8 cellular contexts compared by ENCODE assay signal in the genomic region with DNA sequence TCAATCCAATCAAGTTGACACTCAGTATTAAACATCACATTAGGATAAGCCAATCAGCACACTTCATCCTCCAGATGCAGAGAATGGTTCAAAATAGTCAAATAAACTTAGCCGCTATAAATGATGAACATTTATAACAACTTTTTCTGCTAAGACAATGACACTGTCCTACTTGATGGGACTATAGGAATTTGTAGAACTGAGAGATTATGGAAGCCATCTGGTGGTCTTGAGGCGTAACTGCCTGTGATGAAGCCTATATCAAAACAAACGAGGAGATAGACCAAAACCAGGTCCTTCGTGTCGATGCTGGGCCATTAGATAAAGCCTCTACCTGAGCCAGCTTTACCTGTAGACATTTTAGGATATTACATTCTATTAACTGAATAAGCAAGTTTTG.
DNase-seq lines count a peak whose midpoint lies in the region; ATAC-seq, FAIRE-seq and TF ChIP-seq lines count a peak whose summit lies in the region.

No MANE protein-coding gene starts in this region.

- no peak overlapping the region for H3K4me3 ChIP-seq in Loucy (ENCODE audit: low read length, poor library complexity, severe bottlenecking)
- H3K4me3 ChIP-seq in bronchial epithelial cell (ENCODE audit: low read depth, low read length): no peak overlapping the region

- H3K9me3 ChIP-seq in Loucy (ENCODE audit: insufficient read depth, low read depth, low read length): no peaks in the 10 kb centered on the region

- FAIRE-seq in A204.1 (lab: Jason Lieb, UNC) (peak; percentile 35), bronchial epithelial cell (lab: Jason Lieb, UNC) (no peak)

- H4K20me1 ChIP-seq in Loucy (ENCODE audit: insufficient read depth, low read length, poor library complexity, severe bottlenecking): no peaks in the 10 kb centered on the region

- TF ChIP-seq CTCF in Loucy (conservative IDR thresholded peaks at IDR 0.05; ENCODE audit: low read length) (peak; percentile 70), bronchial epithelial cell (IDR thresholded peaks at IDR 0.05; ENCODE audit: insufficient read depth, low read length, severe bottlenecking) (peak; percentile 23)

- no peaks in the 10 kb centered on the region for H3F3A ChIP-seq in Loucy (ENCODE audit: low read depth)

- ATAC-seq in GM18858 (IDR thresholded peaks at IDR 0.05; ENCODE audit: unreplicated experiment) (peak; percentile 32), GM19023 (IDR thresholded peaks at IDR 0.05; ENCODE audit: unreplicated experiment) (no peak)

- H3K36me3 ChIP-seq in Loucy (ENCODE audit: insufficient read depth, low read length) (no peaks in the 10 kb centered on the region), bronchial epithelial cell (ENCODE audit: control insufficient read depth, insufficient read depth, low read length) (no peaks in the 10 kb centered on the region)

- H3K9me2 ChIP-seq in Loucy (replicated peaks; ENCODE audit: low read depth, low read length): no peaks in the 10 kb centered on the region

- no peaks in the 10 kb centered on the region for H3K4me1 ChIP-seq in Loucy (ENCODE audit: insufficient read depth, low read length, poor library complexity, severe bottlenecking)

- no peaks in the 10 kb centered on the region for H3K27me3 ChIP-seq in Loucy (ENCODE audit: insufficient read depth, low read length, poor library complexity, severe bottlenecking)
- H3K27me3 ChIP-seq in bronchial epithelial cell (ENCODE audit: control insufficient read depth, insufficient read depth, low read length): no peaks in the 10 kb centered on the region

- H3K36me3 Mint-ChIP-seq in immature natural killer cell: no peaks in the 10 kb centered on the region

- no peak overlapping the region for H3K4me2 ChIP-seq in Loucy (ENCODE audit: low read depth, low read length, poor library complexity, severe bottlenecking)

- H3K27me3 Mint-ChIP-seq in immature natural killer cell (ENCODE audit: low read depth in 3 of 3): peaks cover 0 to 2% (median 0%) of the 10 kb centered on the region in 3 donors

- H2AFZ ChIP-seq in Loucy (ENCODE audit: low read length): no peak overlapping the region

- DNase-seq in bronchial epithelial cell (ENCODE audit: low read depth): peak; percentile 18
- peak; percentile 6 for DNase-seq in pons (ENCODE audit: low spot score)
- no peak for DNase-seq in immature natural killer cell
- no peak for DNase-seq in activated CD4-positive, CD25-positive, alpha-beta regulatory T cell (lab: John Stamatoyannopoulos, UW)

- H3K9me3 Mint-ChIP-seq in immature natural killer cell: peaks cover 1 to 6% (median 3%) of the 10 kb centered on the region in 6 donors

- no peaks in the 10 kb centered on the region for H3K79me2 ChIP-seq in Loucy (ENCODE audit: insufficient read depth, low read length)

- H3K27ac Mint-ChIP-seq in immature natural killer cell: no peak overlapping the region

- H3K9ac ChIP-seq in Loucy (ENCODE audit: low read depth, low read length, poor library complexity, severe bottlenecking): no peak overlapping the region

- H3K4me1 Mint-ChIP-seq in immature natural killer cell: no peaks in the 10 kb centered on the region

- H3K4me3 Mint-ChIP-seq in immature natural killer cell: no peak overlapping the region

Comparison
In these comparisons a context has a peak if more than half of its experiments do, and no peak if none do; other contexts are left out.
1. DNase-seq: peak in bronchial epithelial cell (single experiment) and pons (single experiment); none in immature natural killer cell (0 of 3) and activated CD4-positive, CD25-positive, alpha-beta regulatory T cell (0 of 4).